ENCODE assay signal across 24 cellular contexts in the genomic region with DNA sequence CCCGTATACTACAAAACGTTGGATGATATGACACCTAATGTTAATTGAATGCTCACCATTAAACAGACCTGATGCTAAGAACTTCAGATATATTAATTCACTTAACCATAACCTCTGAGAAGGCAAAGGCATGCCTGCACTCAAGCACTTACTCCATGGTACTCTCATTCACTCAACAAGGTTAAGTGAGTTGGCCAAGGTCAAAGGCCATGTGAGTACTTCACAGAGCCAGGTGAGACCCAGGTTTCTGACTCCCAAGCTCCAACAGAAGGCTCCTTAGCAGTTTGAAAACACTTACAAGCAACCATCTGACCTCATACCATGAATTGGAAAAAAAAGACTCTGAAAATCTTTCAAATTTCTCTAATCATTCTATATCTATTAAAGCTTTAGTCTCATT.
DNase-seq lines count a peak whose midpoint lies in the region; ATAC-seq, FAIRE-seq and TF ChIP-seq lines count a peak whose summit lies in the region.
"Had no signal": no experiment of that assay in that cellular context is flagged by ENCODE, and none has a peak within 500 bp of the region (broad histone marks: within the 10 kb centered on the region; RNA-seq: fewer than 3 reads in every experiment).

No MANE protein-coding gene starts in this region.

- no peak for TF ChIP-seq POLR2A in esophagus muscularis mucosa (IDR thresholded peaks at IDR 0.05; ENCODE audit: low read depth)

- no TSS peak for BruUV-seq in A673 (replicated peaks; lab: Mats Ljungman, UMichigan)

- DNase-seq in DMS53 (lab: John Stamatoyannopoulos, UW) (peak; percentile 39), DMS53 treated with DMSO at 0.1 percent for 48 hours (lab: John Stamatoyannopoulos, UW; ENCODE audit: unreplicated experiment) (no peak), NCI-H69 (lab: John Stamatoyannopoulos, UW) (peak; percentile 28), esophagus muscularis mucosa (ENCODE audit: extremely low spot score) (peak; percentile 34), pancreas (peak in 3 of 6 donors; percentile 4 to 20 (median 12)), A673 (ENCODE audit: low spot score) (no peak), left cardiac atrium (no peak), cerebellum (ENCODE audit: low spot score) (no peak)
- DNase-seq: ACHN; AML-193; BE2C; Calu3; CD4-positive, alpha-beta memory T cell; COR-L47; DMS79; EL; GDM1; H9 had no signal

- POLR2A ChIA-PET in A673 (lab: Charles Lee; ENCODE audit: low non-redundant PET): no interaction called here

- FAIRE-seq in pancreas (lab: Jason Lieb, UNC): no peak
- FAIRE-seq: GM12891, GM18507 had no signal

- no peaks in the 10 kb centered on the region for H3K27me3 ChIP-seq in esophagus muscularis mucosa
- no peaks in the 10 kb centered on the region for H3K27me3 ChIP-seq in pancreas
- H3K27me3 ChIP-seq in A673 (replicated peaks; ENCODE audit: insufficient read depth, low read depth, low read length, poor library complexity): no peaks in the 10 kb centered on the region
- H3K27me3 ChIP-seq: BE2C; BLaER1 treated with 17β-estradiol and CSF1 and Interleukin-3, amounts not matched to agents 10 nM and 100 nM had no signal

- H3K4me1 ChIP-seq in esophagus muscularis mucosa (no peaks in the 10 kb centered on the region), pancreas (peaks cover 0 to 3% (median 0%) of the 10 kb centered on the region in 3 donors), A673 (ENCODE audit: insufficient read depth, low read length, poor library complexity, severe bottlenecking) (no peaks in the 10 kb centered on the region)
- H3K4me1 ChIP-seq: BE2C; BLaER1 treated with 17β-estradiol and CSF1 and Interleukin-3, amounts not matched to agents 10 nM and 100 nM had no signal

- TF ChIP-seq EP300 in esophagus muscularis mucosa (IDR thresholded peaks at IDR 0.05): no peak

- ATAC-seq in pancreas (peak in 3 of 4 donors; percentile 45 to 81 (median 65)), left cardiac atrium (no peak)
- ATAC-seq: GM23338, HCT116 had no signal

- CTCF ChIA-PET in A673 (lab: Charles Lee): no interaction called here

- H3K9me3 ChIP-seq in esophagus muscularis mucosa: no peaks in the 10 kb centered on the region
- H3K9me3 ChIP-seq in pancreas: no peaks in the 10 kb centered on the region
- H3K9me3 ChIP-seq in A673 (ENCODE audit: low read depth, low read length, poor library complexity, severe bottlenecking): peaks cover 35% of the 10 kb centered on the region
- H3K9me3 ChIP-seq: BE2C; BLaER1 treated with 17β-estradiol and CSF1 and Interleukin-3, amounts not matched to agents 10 nM and 100 nM had no signal

- H3K36me3 ChIP-seq in esophagus muscularis mucosa (no peaks in the 10 kb centered on the region), pancreas (no peaks in the 10 kb centered on the region), A673 (ENCODE audit: insufficient read depth, low read length, poor library complexity, severe bottlenecking) (no peaks in the 10 kb centered on the region)
- H3K36me3 ChIP-seq: BE2C had no signal

- intact Hi-C loops in esophagus muscularis mucosa (cut with DNase I): loop anchor here (5.0 kb wide), 1 partner anchor 339 kb away; no protein-coding TSS in a partner anchor
- intact Hi-C loops in pancreas (cut with DNase I): no loop called here
- intact Hi-C loops in A673 (cut with micrococcal nuclease; ENCODE audit: unreplicated experiment): no loop called here
- intact Hi-C loops in left cardiac atrium (cut with DNase I): no loop called here

- TF ChIP-seq CTCF in esophagus muscularis mucosa (IDR thresholded peaks at IDR 0.05): no peak
- no peak for TF ChIP-seq CTCF in pancreas (IDR thresholded peaks at IDR 0.05)
- no peak for TF ChIP-seq CTCF in A673 (conservative IDR thresholded peaks at IDR 0.05; ENCODE audit: low read depth, low read length)

- WGBS in esophagus muscularis mucosa: 74% methylated on average over 2 of the region's 2 CpGs
- WGBS in pancreas, 2 donors: 57 to 67% methylated on average over 2 of the region's 2 CpGs

- H3K27ac ChIP-seq in esophagus muscularis mucosa (replicated peaks in 1 of 4) (no peak overlapping the region), pancreas (no peak overlapping the region), A673 (ENCODE audit: low read depth, low read length, poor library complexity, severe bottlenecking) (no peak overlapping the region)
- H3K27ac ChIP-seq: 22Rv1; BLaER1 treated with 17β-estradiol and CSF1 and Interleukin-3, amounts not matched to agents 10 nM and 100 nM had no signal

- H3K4me3 ChIP-seq in esophagus muscularis mucosa: no peak overlapping the region
- H3K4me3 ChIP-seq in pancreas: no peak overlapping the region
- H3K4me3 ChIP-seq in A673 (ENCODE audit: low read depth, low read length, poor library complexity, severe bottlenecking): no peak overlapping the region
- H3K4me3 ChIP-seq: BLaER1 treated with 17β-estradiol and CSF1 and Interleukin-3, amounts not matched to agents 10 nM and 100 nM; GM23338 had no signal

Comparison
In these comparisons a context has a peak if more than half of its experiments do, and no peak if none do; other contexts are left out.
1. DNase-seq: peak in DMS53 (single experiment), NCI-H69 (single experiment) and esophagus muscularis mucosa (single experiment); none in DMS53 treated with DMSO at 0.1 percent for 48 hours (single experiment), A673 (single experiment), left cardiac atrium (single experiment) and cerebellum (single experiment).
2. ATAC-seq: peak in pancreas (3 of 4); none in left cardiac atrium (0 of 2).